Comparison of ENCODE assay signal across 1 cellular context in genomic region chr4:124282301-124282898, GRCh38.
TF ChIP-seq lines count a peak whose summit lies in the region.

No MANE protein-coding gene starts in this region.

TF ChIP-seq in H1, 55 proteins besides CTCF, POLR2A, EP300 and RAD21:
- TF ChIP-seq TBP (IDR thresholded peaks at IDR 0.05; ENCODE audit: low read depth, low read length) (no peak), CBX8 (IDR thresholded peaks at IDR 0.05; ENCODE audit: borderline replicate concordance, low read depth, low read length) (no peak), NRF1 (IDR thresholded peaks at IDR 0.05; ENCODE audit: low read depth, low read length) (no peak), HDAC2 (IDR thresholded peaks at IDR 0.05; ENCODE audit: borderline replicate concordance in 1 of 2, low read depth in 2 of 2, low read length in 2 of 2) (no peak), JUN (IDR thresholded peaks at IDR 0.05; ENCODE audit: low read depth, low read length) (no peak), SIRT6 (IDR thresholded peaks at IDR 0.05; ENCODE audit: low read length) (no peak), ZNF274 (IDR thresholded peaks at IDR 0.05; ENCODE audit: borderline replicate concordance, extremely low read depth, low read length) (no peak), KDM4A (IDR thresholded peaks at IDR 0.05; ENCODE audit: low read depth, low read length, severe bottlenecking) (no peak), BCL11A (IDR thresholded peaks at IDR 0.05; ENCODE audit: low read depth in 2 of 2, low read length in 2 of 2) (no peak), RBBP5 (IDR thresholded peaks at IDR 0.05; ENCODE audit: borderline replicate concordance, low read depth, low read length) (no peak), TEAD4 (IDR thresholded peaks at IDR 0.05; ENCODE audit: low read depth, low read length) (no peak), CHD7 (IDR thresholded peaks at IDR 0.05; ENCODE audit: insufficient replicate concordance, low read length) (no peak), FOSL1 (IDR thresholded peaks at IDR 0.05; ENCODE audit: insufficient read depth, low read depth, low read length) (no peak), KDM5A (IDR thresholded peaks at IDR 0.05; ENCODE audit: low read length) (no peak), SAP30 (IDR thresholded peaks at IDR 0.05; ENCODE audit: insufficient read depth, insufficient replicate concordance, low read length) (no peak), EZH2 (IDR thresholded peaks at IDR 0.05; ENCODE audit: low read depth, low read length, severe bottlenecking) (no peak), SRF (IDR thresholded peaks at IDR 0.05; ENCODE audit: low read depth, low read length) (no peak), BRCA1 (IDR thresholded peaks at IDR 0.05; ENCODE audit: low read depth, low read length) (no peak), TCF12 (IDR thresholded peaks at IDR 0.05; ENCODE audit: low read depth, low read length) (no peak)
TF ChIP-seq in H1: peak in this region for 0.
